ENCODE assay signal across 21 cellular contexts in genomic region chr1:185409763-185410528, GRCh38.
DNase-seq lines count a peak whose midpoint lies in the region; ATAC-seq, FAIRE-seq and TF ChIP-seq lines count a peak whose summit lies in the region.
"Had no signal": no experiment of that assay in that cellular context is flagged by ENCODE, and none has a peak within 500 bp of the region (broad histone marks: within the 10 kb centered on the region; RNA-seq: fewer than 3 reads in every experiment).

No MANE protein-coding gene starts in this region.

- TF ChIP-seq CTCF in HepG2 (CRISPR knock-in tag; IDR thresholded peaks at IDR 0.05) (no peak), right lobe of liver (IDR thresholded peaks at IDR 0.05) (no peak), adrenal gland (IDR thresholded peaks at IDR 0.05) (no peak)

- ATAC-seq in HepG2 (no peak), right lobe of liver (no peak)
- no peak for ATAC-seq in stimulated activated naive B cell treated with anti-CD40 and anti-IgM and Interleukin-4, amounts not matched to agents 10 μg/mL and 1 μg/mL and 100 μg/mL, for 72 hours (replicated peaks)

- H3K4me3 Mint-ChIP-seq in stimulated activated naive B cell treated with anti-CD40 and anti-IgM and Interleukin-4, amounts not matched to agents 10 μg/mL and 1 μg/mL and 100 μg/mL, for 72 hours = no peak overlapping the region
- H3K4me3 Mint-ChIP-seq: CD4-positive, alpha-beta memory T cell; neural progenitor cell; T-helper 1 cell treated with Interleukin-12 subunit alpha and Interleukin-12 subunit beta and Interleukin-4 antibody, amounts not matched to agents 30 μg/mL and 1 μg/mL, for 36 hours had no signal

- H3K9me3 ChIP-seq in HepG2 (ENCODE audit: low read length) (no peaks in the 10 kb centered on the region), right lobe of liver (no peaks in the 10 kb centered on the region), adipocyte (ENCODE audit: control insufficient read depth, low read length) (no peaks in the 10 kb centered on the region), adrenal gland (replicated peaks in 1 of 3) (no peaks in the 10 kb centered on the region)
- H3K9me3 ChIP-seq: tibial artery had no signal

- TF ChIP-seq EP300 in HepG2 (IDR thresholded peaks at IDR 0.05; ENCODE audit: low read depth in 2 of 2, low read length in 2 of 2) = no peak
- TF ChIP-seq EP300 in HepG2 (CRISPR knock-in tag; IDR thresholded peaks at IDR 0.05; ENCODE audit: borderline replicate concordance) = no peak

- CTCF ChIA-PET in HepG2 (lab: Yijun Ruan, JAX; ENCODE audit: low intra/inter-chr PET ratio, low total read pairs) = no interaction called here

- H3K27me3 ChIP-seq in HepG2 (ENCODE audit: control insufficient read depth in 1 of 2, insufficient read depth in 2 of 2, low read length in 2 of 2) (peaks cover 1 to 13% of the 10 kb centered on the region in 2 experiments; a peak in 4 of 5 replicates), right lobe of liver (no peaks in the 10 kb centered on the region), adipocyte (replicated peaks; ENCODE audit: control insufficient read depth, insufficient read depth, low read length) (no peaks in the 10 kb centered on the region), adrenal gland (no peaks in the 10 kb centered on the region)
- H3K27me3 ChIP-seq: neural progenitor cell, tibial artery had no signal

- TF ChIP-seq RAD21 in HepG2 (CRISPR knock-in tag; IDR thresholded peaks at IDR 0.05) = no peak

- intact Hi-C loops in HepG2 (cut with micrococcal nuclease; ENCODE audit: unreplicated experiment) (no loop called here), right lobe of liver (cut with DNase I) (no loop called here), adrenal gland (cut with DNase I) (no loop called here)

- no peaks in the 10 kb centered on the region for H3K27me3 Mint-ChIP-seq in stimulated activated naive B cell treated with anti-CD40 and anti-IgM and Interleukin-4, amounts not matched to agents 10 μg/mL and 1 μg/mL and 100 μg/mL, for 72 hours
- H3K27me3 Mint-ChIP-seq: activated B cell treated with CpG ODN at 0.5 μM for 24 hours had no signal

- WGBS in HepG2 (ENCODE audit: low lambda C conversion rate) = 0% methylated on average over 1 of the region's 1 CpG
- 50% methylated on average over 1 of the region's 1 CpG for WGBS in right lobe of liver (ENCODE audit: insufficient coverage, low coverage, low lambda C conversion rate, missing lambda C conversion rate)
- WGBS in adrenal gland, 4 donors = 54 to 68% (median 64%) methylated on average over 1 of the region's 1 CpG

- H3K36me3 ChIP-seq in HepG2 (replicated peaks in 1 of 2; ENCODE audit: control insufficient read depth in 1 of 2, insufficient read depth in 2 of 2, low read length in 2 of 2) = no peaks in the 10 kb centered on the region
- H3K36me3 ChIP-seq in right lobe of liver = no peaks in the 10 kb centered on the region
- H3K36me3 ChIP-seq in adipocyte (ENCODE audit: control insufficient read depth, insufficient read depth, low read length, severe bottlenecking) = no peaks in the 10 kb centered on the region
- no peaks in the 10 kb centered on the region for H3K36me3 ChIP-seq in adrenal gland (replicated peaks in 1 of 2)
- H3K36me3 ChIP-seq: neural progenitor cell, tibial artery had no signal

- H4K20me1 ChIP-seq in HepG2 (ENCODE audit: insufficient read depth, low read length) = no peaks in the 10 kb centered on the region

- no peak overlapping the region for H3K27ac Mint-ChIP-seq in stimulated activated naive B cell treated with anti-CD40 and anti-IgM and Interleukin-4, amounts not matched to agents 10 μg/mL and 1 μg/mL and 100 μg/mL, for 72 hours
- H3K27ac Mint-ChIP-seq: CD4-positive, alpha-beta memory T cell; memory B cell; neural progenitor cell; T-helper 1 cell treated with Interleukin-12 subunit alpha and Interleukin-12 subunit beta and Interleukin-4 antibody, amounts not matched to agents 30 μg/mL and 1 μg/mL, for 36 hours had no signal

- no peaks in the 10 kb centered on the region for H3K79me2 ChIP-seq in HepG2 (ENCODE audit: insufficient read depth, low read length)

- peaks cover 9 to 10% of the 10 kb centered on the region in 2 donors for H3K9me3 Mint-ChIP-seq in stimulated activated naive B cell treated with anti-CD40 and anti-IgM and Interleukin-4, amounts not matched to agents 10 μg/mL and 1 μg/mL and 100 μg/mL, for 72 hours
- H3K9me3 Mint-ChIP-seq: memory B cell had no signal

- H3K4me3 ChIP-seq in HepG2 (replicated peaks in 1 of 3; ENCODE audit: insufficient read depth in 1 of 3, low read depth in 2 of 3, low read length in 3 of 3) = no peak overlapping the region
- no peak overlapping the region for H3K4me3 ChIP-seq in right lobe of liver
- no peak overlapping the region for H3K4me3 ChIP-seq in adipocyte (ENCODE audit: low read length)
- no peak overlapping the region for H3K4me3 ChIP-seq in adrenal gland
- H3K4me3 ChIP-seq: neural progenitor cell, tibial artery had no signal

- peaks cover 0 to 10% of the 10 kb centered on the region in 2 donors for H3K36me3 Mint-ChIP-seq in stimulated activated naive B cell treated with anti-CD40 and anti-IgM and Interleukin-4, amounts not matched to agents 10 μg/mL and 1 μg/mL and 100 μg/mL, for 72 hours
- H3K36me3 Mint-ChIP-seq: CD4-positive, alpha-beta memory T cell; neural progenitor cell had no signal

- no peak overlapping the region for H3K27ac ChIP-seq in HepG2 (ENCODE audit: extremely low read length, insufficient read depth, low read length)
- no peak overlapping the region for H3K27ac ChIP-seq in right lobe of liver
- H3K27ac ChIP-seq in adrenal gland = no peak overlapping the region
- H3K27ac ChIP-seq: neural progenitor cell, tibial artery had no signal

- FAIRE-seq in HepG2 (lab: Jason Lieb, UNC) = no peak
- FAIRE-seq: A204.1 had no signal

- no peak for TF ChIP-seq POLR2A in HepG2 (IDR thresholded peaks at IDR 0.05; ENCODE audit: insufficient read depth in 1 of 2, low read depth in 2 of 2, low read length in 2 of 2)
- TF ChIP-seq POLR2A in right lobe of liver (IDR thresholded peaks at IDR 0.05) = no peak
- no peak for TF ChIP-seq POLR2A in adrenal gland (IDR thresholded peaks at IDR 0.05)

- in situ Hi-C loops in HepG2 (cut with HindIII; ENCODE audit: extremely low pct_ligation_motif_present, low pct_unique_long_range_greater_than_20kb) = no loop called here

- POLR2A ChIA-PET in HepG2 (lab: Yijun Ruan, JAX) = no interaction called here

- H3K4me1 ChIP-seq in HepG2 (ENCODE audit: insufficient read depth, low read length) = peaks cover 8% of the 10 kb centered on the region
- no peaks in the 10 kb centered on the region for H3K4me1 ChIP-seq in right lobe of liver
- no peaks in the 10 kb centered on the region for H3K4me1 ChIP-seq in adipocyte (ENCODE audit: control insufficient read depth, insufficient read depth, low read length)
- no peaks in the 10 kb centered on the region for H3K4me1 ChIP-seq in adrenal gland (replicated peaks in 1 of 2)
- H3K4me1 ChIP-seq: neural progenitor cell, tibial artery had no signal

- DNase-seq in HepG2 (ENCODE audit: low spot score) (no peak), right lobe of liver (no peak), adipocyte (ENCODE audit: low read depth) (peak; percentile 59), medulla oblongata (ENCODE audit: extremely low spot score) (peak; percentile 33), A172 (ENCODE audit: low spot score) (no peak), adrenal gland (no peak)
- no peak for DNase-seq in stimulated activated CD4-positive, alpha-beta T cell treated with anti-CD3 and anti-CD28 coated beads, Interleukin-1b, Interleukin-23, amount 100 ng/mL, for 48 hours
- DNase-seq in stimulated activated naive B cell treated with anti-CD40 and anti-IgM and Interleukin-4, amounts not matched to agents 10 μg/mL and 1 μg/mL and 100 μg/mL, for 72 hours = no peak
- DNase-seq: activated B cell treated with CpG ODN at 0.5 μM for 24 hours; activated effector memory CD4-positive, alpha-beta T cell treated with anti-CD3 and anti-CD28 coated beads, Interleukin-2, amount 50 U/mL, for 16 hours; aorta; CD4-positive, alpha-beta memory T cell; glutamatergic neuron; NCI-H1092; NCI-H2107; NCI-H774; tibial artery had no signal

- BruUV-seq in HepG2 (replicated peaks; lab: Mats Ljungman, UMichigan) = no TSS peak

- peaks cover 37 to 44% of the 10 kb centered on the region in 2 donors for H3K4me1 Mint-ChIP-seq in stimulated activated naive B cell treated with anti-CD40 and anti-IgM and Interleukin-4, amounts not matched to agents 10 μg/mL and 1 μg/mL and 100 μg/mL, for 72 hours

- no peak overlapping the region for H3K4me2 ChIP-seq in HepG2 (ENCODE audit: low read depth, low read length)
- H3K4me2 ChIP-seq: neural progenitor cell had no signal

- no peak overlapping the region for H3K9ac ChIP-seq in HepG2 (ENCODE audit: insufficient read depth, low read depth, low read length)
- H3K9ac ChIP-seq in adipocyte (ENCODE audit: low read length) = no peak overlapping the region
- H3K9ac ChIP-seq: neural progenitor cell had no signal

- no peak overlapping the region for H2AFZ ChIP-seq in HepG2 (ENCODE audit: low read length)
- H2AFZ ChIP-seq: neural progenitor cell had no signal

TF ChIP-seq in HepG2, 621 proteins besides CTCF, POLR2A, EP300 and RAD21:
- TF ChIP-seq RFX1 (IDR thresholded peaks at IDR 0.05) (no peak), MED1 (CRISPR knock-in tag; IDR thresholded peaks at IDR 0.05) (no peak), CEBPB (IDR thresholded peaks at IDR 0.05; ENCODE audit: borderline replicate concordance, low read depth, low read length) (0 out of 2 replicates have a peak, but pooled peaks have one; percentile 25)

Comparison
In these comparisons a context has a peak if more than half of its experiments do, and no peak if none do; other contexts are left out.
1. DNase-seq: peak in adipocyte (single experiment) and medulla oblongata (single experiment); none in HepG2 (single experiment), right lobe of liver (0 of 3), A172 (single experiment), stimulated activated CD4-positive, alpha-beta T cell treated with anti-CD3 and anti-CD28 coated beads, Interleukin-1b, Interleukin-23, amount 100 ng/mL, for 48 hours (single experiment), adrenal gland (0 of 7) and stimulated activated naive B cell treated with anti-CD40 and anti-IgM and Interleukin-4, amounts not matched to agents 10 μg/mL and 1 μg/mL and 100 μg/mL, for 72 hours (single experiment).